8 cellular contexts compared by ENCODE assay signal in the genomic region with DNA sequence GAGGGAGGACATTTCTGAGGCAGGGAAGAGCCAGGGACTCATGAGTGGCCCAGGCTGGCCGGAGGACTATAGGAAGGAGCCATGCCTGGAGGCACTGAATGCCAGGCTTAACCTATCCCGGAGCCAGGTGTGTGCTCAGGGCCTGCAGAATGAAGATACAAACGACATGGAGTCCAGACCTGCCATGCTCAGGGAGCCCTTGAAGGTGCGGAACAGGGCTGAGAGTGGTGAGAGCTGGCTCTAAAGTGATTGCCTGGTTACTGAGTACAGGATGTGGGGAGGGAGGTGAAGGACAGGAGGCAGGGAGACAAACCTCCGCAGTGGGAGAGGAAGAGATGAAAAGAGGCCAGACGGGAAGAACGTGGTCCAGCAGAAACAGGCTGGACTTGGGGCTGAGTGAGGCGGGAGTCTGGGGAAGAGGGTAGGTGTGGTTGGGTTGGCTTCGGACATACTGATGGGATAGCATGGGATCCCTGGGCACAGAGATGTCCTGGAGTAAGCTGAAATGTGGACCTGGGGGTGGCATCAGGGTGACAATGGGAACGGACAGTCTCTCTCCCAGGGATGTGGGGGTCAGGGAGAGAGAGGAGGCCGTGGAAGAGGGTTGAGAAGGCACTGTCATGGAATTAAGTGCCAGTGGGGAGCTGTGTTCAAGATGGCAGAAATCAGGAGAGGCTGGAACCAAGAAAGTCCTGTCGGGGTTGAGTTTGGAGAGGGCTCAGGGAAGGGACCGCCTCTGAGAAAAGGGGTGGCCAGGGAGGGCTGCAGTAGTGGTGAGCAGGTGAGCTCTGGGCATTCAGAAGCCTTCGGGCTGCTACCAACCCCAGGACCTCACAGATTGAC. TPM values are rescaled to one million over a fixed set of nuclear protein-coding genes. Genes with fewer than 3 reads are reported as not detected.
A peak's percentile ranks its signal among the peaks of the same experiment; 100 is the strongest.
DNase-seq lines count a peak whose midpoint lies in the region; ATAC-seq and TF ChIP-seq lines count a peak whose summit lies in the region.

No MANE protein-coding gene starts in this region.

- peaks cover 34% of the 10 kb centered on the region for H3K36me3 Mint-ChIP-seq in brain

- TSS peak; percentile 84 for BruUV-seq in A673 (replicated peaks; lab: Mats Ljungman, UMichigan)

- POLR2A ChIA-PET in A673 (lab: Charles Lee; ENCODE audit: low non-redundant PET) = no interaction called here

- H3K4me1 ChIP-seq in A673 (ENCODE audit: insufficient read depth, low read length, poor library complexity, severe bottlenecking) (peaks cover 25% of the 10 kb centered on the region), KMS-11 (ENCODE audit: low read depth, poor library complexity, severe bottlenecking) (peaks cover 27% of the 10 kb centered on the region), mesodermal cell (ENCODE audit: control insufficient read depth, insufficient read depth, low read length, poor library complexity, severe bottlenecking) (peaks cover 14% of the 10 kb centered on the region)

- H3K9ac ChIP-seq in KMS-11 = peak overlapping the region; percentile 97

- H3K79me2 ChIP-seq in KMS-11 (ENCODE audit: insufficient read depth, low read depth) = peaks cover 16% of the 10 kb centered on the region

- ATAC-seq in HG03571 (IDR thresholded peaks at IDR 0.05; ENCODE audit: unreplicated experiment) (no peak), HG02798 (IDR thresholded peaks at IDR 0.05; ENCODE audit: poor library complexity, unreplicated experiment) (no peak)

- H3K36me3 ChIP-seq in A673 (ENCODE audit: insufficient read depth, low read length, poor library complexity, severe bottlenecking) (peaks cover 68% of the 10 kb centered on the region), KMS-11 (ENCODE audit: insufficient read depth) (0 out of 2 replicates have a peak, but pooled peaks cover 2% of the 10 kb centered on the region), mesodermal cell (ENCODE audit: control insufficient read depth, insufficient read depth, low read length) (peaks cover 68% of the 10 kb centered on the region)

- peak overlapping the region; percentile 77 to 90 (median 84) for H3K4me3 Mint-ChIP-seq in brain

- TF ChIP-seq CTCF in A673 (conservative IDR thresholded peaks at IDR 0.05; ENCODE audit: low read depth, low read length) (no peak), KMS-11 (conservative IDR thresholded peaks at IDR 0.05; ENCODE audit: low read depth, low read length) (no peak), brain (conservative IDR thresholded peaks at IDR 0.05) (no peak)

- no peaks in the 10 kb centered on the region for H4K20me1 ChIP-seq in KMS-11 (ENCODE audit: insufficient read depth)

- intact Hi-C loops in A673 (cut with micrococcal nuclease; ENCODE audit: unreplicated experiment) = loop anchor here (2.0 kb wide), 1 partner anchor 17 kb away; no protein-coding TSS in a partner anchor

- H3K27me3 Mint-ChIP-seq in brain = peaks cover 5% of the 10 kb centered on the region

- 95 to 97% methylated on average over 10 to 13 of the region's 14 CpGs for WGBS in mesodermal cell (ENCODE audit: insufficient coverage in 2 of 2), 2 experiments

- H2AFZ ChIP-seq in KMS-11 (ENCODE audit: low read depth) = peak overlapping the region; percentile 45; the same call in 1 of the 2 replicates

- CTCF ChIA-PET in A673 (lab: Charles Lee) = interaction anchor here (1.1 kb wide), 1 partner anchor 26 kb away, joined by 5 read pairs; no protein-coding TSS in a partner anchor

- H3K27me3 ChIP-seq in A673 (replicated peaks; ENCODE audit: insufficient read depth, low read depth, low read length, poor library complexity) = no peaks in the 10 kb centered on the region
- H3K27me3 ChIP-seq in KMS-11 (ENCODE audit: insufficient read depth, low read depth) = no peaks in the 10 kb centered on the region

- peak overlapping the region; percentile 83 for H3K4me2 ChIP-seq in KMS-11

- DNase-seq in A673 (ENCODE audit: low spot score) (no peak), mesenteric fat pad (ENCODE audit: low spot score) (no peak)
- no peak for DNase-seq in stimulated activated CD4-positive, alpha-beta T cell treated with anti-CD3 and anti-CD28 coated beads, Interleukin-1b, Interleukin-23, amount 100 ng/mL, for 48 hours

- H3K9me3 ChIP-seq in A673 (ENCODE audit: low read depth, low read length, poor library complexity, severe bottlenecking) (no peaks in the 10 kb centered on the region), mesodermal cell (ENCODE audit: control insufficient read depth, low read length) (no peaks in the 10 kb centered on the region)

- H3K27ac ChIP-seq in A673 (ENCODE audit: low read depth, low read length, poor library complexity, severe bottlenecking) = peak overlapping the region; percentile 96
- H3K27ac ChIP-seq in KMS-11 = peak overlapping the region; percentile 100
- peak overlapping the region; percentile 94 for H3K27ac ChIP-seq in mesodermal cell (ENCODE audit: low read depth, low read length, severe bottlenecking)

- peaks cover 26% of the 10 kb centered on the region for H3K4me1 Mint-ChIP-seq in brain

- peak overlapping the region; percentile 92 to 99 (median 95) for H3K27ac Mint-ChIP-seq in brain

- H3K9me3 Mint-ChIP-seq in brain = no peaks in the 10 kb centered on the region

- peak overlapping the region; percentile 75 for H3K4me3 ChIP-seq in A673 (ENCODE audit: low read depth, low read length, poor library complexity, severe bottlenecking)
- no peak overlapping the region for H3K4me3 ChIP-seq in KMS-11 (IDR thresholded peaks at IDR 0.05; ENCODE audit: insufficient read depth, low read depth, low read length)
- H3K4me3 ChIP-seq in mesodermal cell (ENCODE audit: extremely low read depth, insufficient read depth, low read length, poor library complexity, severe bottlenecking) = peak overlapping the region; percentile 67

RNA-seq across cellular contexts. Expression of a gene that starts 1.5 kb away (rescaled TPM):
- 94.2 and 101 TPM in 2 replicates for total RNA-seq in A673 (2021)
- 35.3 TPM for polyA plus RNA-seq in brain (ENCODE audit: insufficient read depth, low read depth, low replicate concordance)
- 31.7 TPM for polyA plus RNA-seq in mesodermal cell (2013, experiment 1 of 2)
- polyA plus RNA-seq in mesodermal cell (2013, experiment 2 of 2) = 24.3 TPM
- total RNA-seq in mesenteric fat pad = 42.5 TPM

RNA-seq across cellular contexts. Expression of a gene that starts 15.8 kb away (rescaled TPM):
- total RNA-seq in A673 (2021) = 5.5 and 7.8 TPM in 2 replicates
- 10.2 TPM for polyA plus RNA-seq in brain (ENCODE audit: insufficient read depth, low read depth, low replicate concordance)
- 23.4 TPM for polyA plus RNA-seq in mesodermal cell (2013, experiment 1 of 2)
- polyA plus RNA-seq in mesodermal cell (2013, experiment 2 of 2) = 15.9 TPM
- total RNA-seq in mesenteric fat pad = 19.9 TPM

RNA-seq across cellular contexts. Expression of a gene that starts 21.3 kb away (rescaled TPM):
- total RNA-seq in A673 (2021) (88.6 and 92.6 TPM in 2 replicates), mesenteric fat pad (60.2 TPM)
- 92.8 TPM for polyA plus RNA-seq in brain (ENCODE audit: insufficient read depth, low read depth, low replicate concordance)
- polyA plus RNA-seq in mesodermal cell (2013, experiment 1 of 2) = 46.3 TPM
- 36.4 TPM for polyA plus RNA-seq in mesodermal cell (2013, experiment 2 of 2)
